1 cellular context compared by ENCODE assay signal in genomic region chr13:113623491-113624234, GRCh38.
TF ChIP-seq lines count a peak whose summit lies in the region.

No MANE protein-coding gene starts in this region.

TF ChIP-seq in IMR-90, 13 proteins besides CTCF, POLR2A, EP300 and RAD21:
- no peak for TF ChIP-seq RCOR1 (IDR thresholded peaks at IDR 0.05; ENCODE audit: insufficient replicate concordance, low read length)
- TF ChIP-seq FOS (IDR thresholded peaks at IDR 0.05; ENCODE audit: low read depth, low read length) = no peak
- TF ChIP-seq CHD1 (IDR thresholded peaks at IDR 0.05; ENCODE audit: low read depth, low read length) = no peak
- TF ChIP-seq BHLHE40 (IDR thresholded peaks at IDR 0.05; ENCODE audit: low read depth, low read length) = no peak
- TF ChIP-seq NFE2L2 (IDR thresholded peaks at IDR 0.05; ENCODE audit: low read depth, low read length) = no peak
- TF ChIP-seq SMC3 (IDR thresholded peaks at IDR 0.05; ENCODE audit: low read depth, low read length) = no peak
